Comparison of ENCODE assay signal across 17 cellular contexts in genomic region chr18:12028040-12028628, GRCh38.
"Had no signal": no experiment of that assay in that cellular context is flagged by ENCODE, and none has a peak within 500 bp of the region (broad histone marks: within the 10 kb centered on the region; RNA-seq: fewer than 3 reads in every experiment).

No MANE protein-coding gene starts in this region.

- DNase-seq: activated B cell treated with CpG ODN at 0.5 μM for 24 hours; activated CD4-positive, alpha-beta memory T cell treated with anti-CD3 and anti-CD28 coated beads, Interleukin-2, amount 10 ng/mL, durations not matched to agents 7 days and 5 days; activated CD4-positive, alpha-beta T cell treated with anti-CD3 and anti-CD28 coated beads for 4 hours; activated CD8-positive, alpha-beta memory T cell treated with anti-CD3 and anti-CD28 coated beads, Interleukin-2, amount 10 ng/mL, durations not matched to agents 7 days and 5 days; activated naive CD4-positive, alpha-beta T cell; activated naive CD8-positive, alpha-beta T cell treated with anti-CD3 and anti-CD28 coated beads for 36 hours; amniotic stem cell; effector memory CD8-positive, alpha-beta T cell; left colon; nucleus accumbens; retina; stimulated activated CD4-positive, alpha-beta T cell treated with anti-CD3 and anti-CD28 coated beads, Interleukin-4, amount 100 ng/mL, for 24 hours had no signal

- H3K27ac ChIP-seq: SK-N-MC, tibial artery, uterus had no signal

- H3K36me3 ChIP-seq: uterus had no signal

- ATAC-seq: activated CD8-positive, alpha-beta memory T cell treated with anti-CD3 and anti-CD28 coated beads, Interleukin-2, amount 10 ng/mL, durations not matched to agents 7 days and 5 days; effector memory CD8-positive, alpha-beta T cell; left colon; stimulated activated effector memory CD8-positive, alpha-beta T cell treated with anti-CD3 and anti-CD28 coated beads, Interleukin-12 subunit alpha, Interleukin-12 subunit beta, amount 100 ng/mL, for 72 hours had no signal

- H3K27me3 ChIP-seq: tibial artery, uterus had no signal

- H3K4me3 ChIP-seq: lung, SK-N-MC, tibial artery, uterus had no signal

- H3K9me3 ChIP-seq: tibial artery, uterus had no signal

- H3K4me1 ChIP-seq: tibial artery, uterus had no signal
